ENCODE assay signal across 2 cellular contexts in the genomic region with DNA sequence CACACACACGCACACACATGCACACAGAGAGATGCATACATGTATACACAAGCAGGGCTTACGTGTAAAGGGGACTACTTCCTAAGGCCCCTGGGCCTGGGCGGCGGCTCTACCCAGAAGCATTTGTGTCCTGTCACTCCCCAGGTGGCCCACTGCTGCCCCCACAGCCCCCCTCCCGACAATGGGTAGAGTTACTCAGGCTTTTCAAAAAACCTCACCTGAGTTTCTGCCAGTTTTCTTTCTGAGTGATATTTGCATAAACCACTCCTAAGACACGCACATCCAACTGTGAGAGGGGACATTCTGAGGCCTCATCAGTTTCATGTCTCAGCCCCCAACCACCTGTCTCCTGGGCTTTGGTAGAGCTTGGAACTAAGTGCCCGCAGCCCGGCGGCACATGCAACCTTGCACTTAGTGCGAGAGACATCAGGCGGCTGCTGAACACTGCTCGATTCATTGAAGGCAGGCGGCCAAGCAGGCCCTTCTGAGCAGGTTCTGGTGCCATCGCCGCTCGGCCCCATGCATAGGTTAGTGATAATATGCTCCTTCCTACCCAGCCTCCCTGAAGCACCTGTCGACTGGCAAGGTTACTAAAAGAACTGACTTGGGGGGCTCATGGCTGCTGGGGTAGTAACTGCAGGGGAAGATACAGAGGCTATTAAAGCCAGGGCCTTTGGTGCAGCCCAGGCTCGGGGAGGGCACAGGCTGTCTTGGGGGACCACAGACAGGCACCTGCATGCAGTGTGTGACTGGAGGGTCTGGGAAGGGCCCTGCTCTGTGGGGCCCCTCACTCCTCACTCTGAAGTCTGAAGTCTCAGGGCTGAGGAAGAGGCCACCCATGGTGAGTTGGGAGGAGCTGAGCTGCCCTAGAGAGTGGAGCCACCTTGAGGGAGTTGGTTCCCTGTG.
TF ChIP-seq lines count a peak whose summit lies in the region.

No MANE protein-coding gene starts in this region.

TF ChIP-seq in IMR-90, 13 proteins besides CTCF, POLR2A, EP300 and RAD21:
- no peak for TF ChIP-seq SMC3 (IDR thresholded peaks at IDR 0.05; ENCODE audit: low read depth, low read length)

TF ChIP-seq in H1, 55 proteins besides CTCF, POLR2A, EP300 and RAD21:
- TF ChIP-seq CTBP2 (IDR thresholded peaks at IDR 0.05; ENCODE audit: borderline replicate concordance, insufficient read depth, insufficient read length, low read length) (no peak), CEBPB (IDR thresholded peaks at IDR 0.05; ENCODE audit: low read depth, low read length) (no peak), EZH2 (IDR thresholded peaks at IDR 0.05; ENCODE audit: low read depth, low read length, severe bottlenecking) (no peak), CHD1 (IDR thresholded peaks at IDR 0.05; ENCODE audit: low read depth, low read length) (no peak), SP2 (IDR thresholded peaks at IDR 0.05; ENCODE audit: low read length) (no peak), BACH1 (IDR thresholded peaks at IDR 0.05; ENCODE audit: low read length) (no peak), CBX5 (IDR thresholded peaks at IDR 0.05; ENCODE audit: low read depth, low read length) (no peak), TEAD4 (IDR thresholded peaks at IDR 0.05; ENCODE audit: low read depth, low read length) (no peak), RXRA (IDR thresholded peaks at IDR 0.05; ENCODE audit: insufficient read depth, low read depth, low read length) (no peak), RBBP5 (IDR thresholded peaks at IDR 0.05; ENCODE audit: borderline replicate concordance, low read depth, low read length) (no peak), RNF2 (IDR thresholded peaks at IDR 0.05; ENCODE audit: borderline replicate concordance, low read depth, low read length, missing control alignments, poor library complexity, severe bottlenecking) (no peak), HDAC6 (IDR thresholded peaks at IDR 0.05; ENCODE audit: low read depth, low read length) (no peak)
- TF ChIP-seq, protein P1, sequence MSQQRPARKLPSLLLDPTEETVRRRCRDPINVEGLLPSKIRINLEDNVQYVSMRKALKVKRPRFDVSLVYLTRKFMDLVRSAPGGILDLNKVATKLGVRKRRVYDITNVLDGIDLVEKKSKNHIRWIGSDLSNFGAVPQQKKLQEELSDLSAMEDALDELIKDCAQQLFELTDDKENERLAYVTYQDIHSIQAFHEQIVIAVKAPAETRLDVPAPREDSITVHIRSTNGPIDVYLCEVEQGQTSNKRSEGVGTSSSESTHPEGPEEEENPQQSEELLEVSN (IDR thresholded peaks at IDR 0.05): no peak
